In the genomic region with DNA sequence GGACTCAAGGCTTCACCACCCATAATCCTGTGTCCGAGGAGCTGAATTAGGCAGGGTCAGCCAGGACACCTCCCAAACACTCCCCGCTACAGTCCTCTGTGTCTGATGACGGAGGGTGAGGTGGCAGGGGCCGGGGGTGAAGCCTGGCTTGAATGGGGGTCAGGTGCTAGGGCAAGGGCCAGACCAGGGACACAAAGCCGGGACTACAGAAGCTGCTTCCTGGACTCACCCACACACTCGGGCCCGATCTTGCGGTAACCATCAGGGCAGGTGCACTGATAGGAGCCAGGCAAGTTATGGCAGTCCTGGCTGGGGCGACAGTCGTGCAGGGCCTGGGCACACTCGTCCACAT, we compare ENCODE assay signal across 1 cellular context.
TF ChIP-seq lines count a peak whose summit lies in the region.

No MANE protein-coding gene starts in this region.

TF ChIP-seq in WTC11, 78 proteins besides CTCF, POLR2A, EP300 and RAD21 (continued from another document):
- TF ChIP-seq ZNF423 (CRISPR knock-in tag; IDR thresholded peaks at IDR 0.05) (no peak), PRRX2 (CRISPR knock-in tag; IDR thresholded peaks at IDR 0.05) (no peak), ZBTB21 (CRISPR knock-in tag; IDR thresholded peaks at IDR 0.05; ENCODE audit: borderline replicate concordance) (no peak), ZNF263 (CRISPR knock-in tag; IDR thresholded peaks at IDR 0.05; ENCODE audit: low read depth) (no peak), RELA (CRISPR knock-in tag; IDR thresholded peaks at IDR 0.05; ENCODE audit: borderline replicate concordance) (no peak), IRF1 (CRISPR knock-in tag; IDR thresholded peaks at IDR 0.05) (no peak), E2F1 (CRISPR knock-in tag; IDR thresholded peaks at IDR 0.05) (no peak), ESRRA (CRISPR knock-in tag; IDR thresholded peaks at IDR 0.05; ENCODE audit: borderline replicate concordance) (no peak), HMGA2 (CRISPR knock-in tag; IDR thresholded peaks at IDR 0.05) (no peak), ATF3 (CRISPR knock-in tag; conservative IDR thresholded peaks at IDR 0.05) (no peak)
- TF ChIP-seq, protein P1, sequence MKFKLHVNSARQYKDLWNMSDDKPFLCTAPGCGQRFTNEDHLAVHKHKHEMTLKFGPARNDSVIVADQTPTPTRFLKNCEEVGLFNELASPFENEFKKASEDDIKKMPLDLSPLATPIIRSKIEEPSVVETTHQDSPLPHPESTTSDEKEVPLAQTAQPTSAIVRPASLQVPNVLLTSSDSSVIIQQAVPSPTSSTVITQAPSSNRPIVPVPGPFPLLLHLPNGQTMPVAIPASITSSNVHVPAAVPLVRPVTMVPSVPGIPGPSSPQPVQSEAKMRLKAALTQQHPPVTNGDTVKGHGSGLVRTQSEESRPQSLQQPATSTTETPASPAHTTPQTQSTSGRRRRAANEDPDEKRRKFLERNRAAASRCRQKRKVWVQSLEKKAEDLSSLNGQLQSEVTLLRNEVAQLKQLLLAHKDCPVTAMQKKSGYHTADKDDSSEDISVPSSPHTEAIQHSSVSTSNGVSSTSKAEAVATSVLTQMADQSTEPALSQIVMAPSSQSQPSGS (CRISPR knock-in tag; IDR thresholded peaks at IDR 0.05; ENCODE audit: borderline replicate concordance, low read depth) = no peak
- TF ChIP-seq, protein P2, sequence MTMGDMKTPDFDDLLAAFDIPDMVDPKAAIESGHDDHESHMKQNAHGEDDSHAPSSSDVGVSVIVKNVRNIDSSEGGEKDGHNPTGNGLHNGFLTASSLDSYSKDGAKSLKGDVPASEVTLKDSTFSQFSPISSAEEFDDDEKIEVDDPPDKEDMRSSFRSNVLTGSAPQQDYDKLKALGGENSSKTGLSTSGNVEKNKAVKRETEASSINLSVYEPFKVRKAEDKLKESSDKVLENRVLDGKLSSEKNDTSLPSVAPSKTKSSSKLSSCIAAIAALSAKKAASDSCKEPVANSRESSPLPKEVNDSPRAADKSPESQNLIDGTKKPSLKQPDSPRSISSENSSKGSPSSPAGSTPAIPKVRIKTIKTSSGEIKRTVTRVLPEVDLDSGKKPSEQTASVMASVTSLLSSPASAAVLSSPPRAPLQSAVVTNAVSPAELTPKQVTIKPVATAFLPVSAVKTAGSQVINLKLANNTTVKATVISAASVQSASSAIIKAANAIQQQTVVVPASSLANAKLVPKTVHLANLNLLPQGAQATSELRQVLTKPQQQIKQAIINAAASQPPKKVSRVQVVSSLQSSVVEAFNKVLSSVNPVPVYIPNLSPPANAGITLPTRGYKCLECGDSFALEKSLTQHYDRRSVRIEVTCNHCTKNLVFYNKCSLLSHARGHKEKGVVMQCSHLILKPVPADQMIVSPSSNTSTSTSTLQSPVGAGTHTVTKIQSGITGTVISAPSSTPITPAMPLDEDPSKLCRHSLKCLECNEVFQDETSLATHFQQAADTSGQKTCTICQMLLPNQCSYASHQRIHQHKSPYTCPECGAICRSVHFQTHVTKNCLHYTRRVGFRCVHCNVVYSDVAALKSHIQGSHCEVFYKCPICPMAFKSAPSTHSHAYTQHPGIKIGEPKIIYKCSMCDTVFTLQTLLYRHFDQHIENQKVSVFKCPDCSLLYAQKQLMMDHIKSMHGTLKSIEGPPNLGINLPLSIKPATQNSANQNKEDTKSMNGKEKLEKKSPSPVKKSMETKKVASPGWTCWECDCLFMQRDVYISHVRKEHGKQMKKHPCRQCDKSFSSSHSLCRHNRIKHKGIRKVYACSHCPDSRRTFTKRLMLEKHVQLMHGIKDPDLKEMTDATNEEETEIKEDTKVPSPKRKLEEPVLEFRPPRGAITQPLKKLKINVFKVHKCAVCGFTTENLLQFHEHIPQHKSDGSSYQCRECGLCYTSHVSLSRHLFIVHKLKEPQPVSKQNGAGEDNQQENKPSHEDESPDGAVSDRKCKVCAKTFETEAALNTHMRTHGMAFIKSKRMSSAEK (CRISPR knock-in tag; IDR thresholded peaks at IDR 0.05; ENCODE audit: borderline replicate concordance) = no peak
- TF ChIP-seq, protein P3, sequence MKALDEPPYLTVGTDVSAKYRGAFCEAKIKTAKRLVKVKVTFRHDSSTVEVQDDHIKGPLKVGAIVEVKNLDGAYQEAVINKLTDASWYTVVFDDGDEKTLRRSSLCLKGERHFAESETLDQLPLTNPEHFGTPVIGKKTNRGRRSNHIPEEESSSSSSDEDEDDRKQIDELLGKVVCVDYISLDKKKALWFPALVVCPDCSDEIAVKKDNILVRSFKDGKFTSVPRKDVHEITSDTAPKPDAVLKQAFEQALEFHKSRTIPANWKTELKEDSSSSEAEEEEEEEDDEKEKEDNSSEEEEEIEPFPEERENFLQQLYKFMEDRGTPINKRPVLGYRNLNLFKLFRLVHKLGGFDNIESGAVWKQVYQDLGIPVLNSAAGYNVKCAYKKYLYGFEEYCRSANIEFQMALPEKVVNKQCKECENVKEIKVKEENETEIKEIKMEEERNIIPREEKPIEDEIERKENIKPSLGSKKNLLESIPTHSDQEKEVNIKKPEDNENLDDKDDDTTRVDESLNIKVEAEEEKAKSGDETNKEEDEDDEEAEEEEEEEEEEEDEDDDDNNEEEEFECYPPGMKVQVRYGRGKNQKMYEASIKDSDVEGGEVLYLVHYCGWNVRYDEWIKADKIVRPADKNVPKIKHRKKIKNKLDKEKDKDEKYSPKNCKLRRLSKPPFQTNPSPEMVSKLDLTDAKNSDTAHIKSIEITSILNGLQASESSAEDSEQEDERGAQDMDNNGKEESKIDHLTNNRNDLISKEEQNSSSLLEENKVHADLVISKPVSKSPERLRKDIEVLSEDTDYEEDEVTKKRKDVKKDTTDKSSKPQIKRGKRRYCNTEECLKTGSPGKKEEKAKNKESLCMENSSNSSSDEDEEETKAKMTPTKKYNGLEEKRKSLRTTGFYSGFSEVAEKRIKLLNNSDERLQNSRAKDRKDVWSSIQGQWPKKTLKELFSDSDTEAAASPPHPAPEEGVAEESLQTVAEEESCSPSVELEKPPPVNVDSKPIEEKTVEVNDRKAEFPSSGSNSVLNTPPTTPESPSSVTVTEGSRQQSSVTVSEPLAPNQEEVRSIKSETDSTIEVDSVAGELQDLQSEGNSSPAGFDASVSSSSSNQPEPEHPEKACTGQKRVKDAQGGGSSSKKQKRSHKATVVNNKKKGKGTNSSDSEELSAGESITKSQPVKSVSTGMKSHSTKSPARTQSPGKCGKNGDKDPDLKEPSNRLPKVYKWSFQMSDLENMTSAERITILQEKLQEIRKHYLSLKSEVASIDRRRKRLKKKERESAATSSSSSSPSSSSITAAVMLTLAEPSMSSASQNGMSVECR (CRISPR knock-in tag; IDR thresholded peaks at IDR 0.05; ENCODE audit: borderline replicate concordance) = no peak
